ENCODE assay signal across 10 cellular contexts in genomic region chr17:75325827-75326586, GRCh38. TPM values are rescaled to one million over a fixed set of nuclear protein-coding genes. Genes with fewer than 3 reads are reported as not detected.
DNase-seq lines count a peak whose midpoint lies in the region; ATAC-seq and TF ChIP-seq lines count a peak whose summit lies in the region.
"Had no signal": no experiment of that assay in that cellular context is flagged by ENCODE, and none has a peak within 500 bp of the region (broad histone marks: within the 10 kb centered on the region; RNA-seq: fewer than 3 reads in every experiment).

No MANE protein-coding gene starts in this region.

- DNase-seq in AG10803 (ENCODE audit: low read depth) (peak; percentile 48), ascending aorta (ENCODE audit: low spot score in 2 of 2) (no peak), lung microvascular endothelial cell (ENCODE audit: low read depth in 2 of 2) (peak; percentile 32 to 91), NCI-H1105 treated with DMSO at 0.1 percent for 48 hours (lab: John Stamatoyannopoulos, UW) (no peak), activated gamma-delta T cell (lab: John Stamatoyannopoulos, UW) (no peak)
- DNase-seq: activated effector memory CD4-positive, alpha-beta T cell treated with anti-CD3 and anti-CD28 coated beads, Interleukin-2, amount 50 U/mL, for 16 hours; DMS79 treated with DMSO at 0.1 percent for 48 hours had no signal

- H3K9me3 ChIP-seq in HUES64 (ENCODE audit: insufficient read depth, low read depth, low read length) (no peaks in the 10 kb centered on the region), ascending aorta (no peaks in the 10 kb centered on the region)

- WGBS in HUES64, result 70% methylated on average over 12 of the region's 12 CpGs

- H3K27ac ChIP-seq in HUES64 (ENCODE audit: low read depth, low read length) (peak overlapping the region; percentile 61), ascending aorta (peak overlapping the region; percentile 20 to 44)

- TF ChIP-seq CTCF in AG10803 (conservative IDR thresholded peaks at IDR 0.05; ENCODE audit: low read length) (no peak), ascending aorta (IDR thresholded peaks at IDR 0.05) (no peak)

- no peak overlapping the region for H3K4me3 ChIP-seq in AG10803 (ENCODE audit: low read length)
- no peak overlapping the region for H3K4me3 ChIP-seq in HUES64 (ENCODE audit: low read length)
- no peak overlapping the region for H3K4me3 ChIP-seq in ascending aorta

- ATAC-seq in HG03565 (IDR thresholded peaks at IDR 0.05; ENCODE audit: unreplicated experiment), result no peak
- ATAC-seq in GM19328 (IDR thresholded peaks at IDR 0.05; ENCODE audit: unreplicated experiment), result no peak

- peaks cover 20% of the 10 kb centered on the region for H3K4me1 ChIP-seq in HUES64 (ENCODE audit: insufficient read depth, low read length)
- H3K4me1 ChIP-seq in ascending aorta, result peaks cover 0 to 10% of the 10 kb centered on the region in 2 donors

- H3K27me3 ChIP-seq in HUES64 (ENCODE audit: insufficient read depth, low read length), result no peaks in the 10 kb centered on the region
- H3K27me3 ChIP-seq in ascending aorta, result no peaks in the 10 kb centered on the region

- H3K9ac ChIP-seq in HUES64 (ENCODE audit: low read depth, low read length), result no peak overlapping the region

- intact Hi-C loops in ascending aorta (cut with DNase I), result no loop called here

- H3K36me3 ChIP-seq in HUES64 (ENCODE audit: insufficient read depth, low read length) (peaks cover 39% of the 10 kb centered on the region), ascending aorta (peaks cover 11 to 21% of the 10 kb centered on the region in 2 donors)

RNA-seq across cellular contexts. Expression of gene SLC25A19, which starts 36.8 kb away (rescaled TPM):
- 15.7 TPM for polyA plus RNA-seq in HUES64 (2013, experiment 1 of 2)
- polyA plus RNA-seq in HUES64 (2013, experiment 2 of 2), result 11.3 TPM
- total RNA-seq in ascending aorta, result 1.3 TPM
- 3.9 and 6.5 TPM in 2 replicates for total RNA-seq in lung microvascular endothelial cell

RNA-seq across cellular contexts. Expression of gene MIF4GD, which starts 55.0 kb away (rescaled TPM):
- polyA plus RNA-seq in HUES64 (2013, experiment 1 of 2), result 10.3 TPM
- 16.5 TPM for polyA plus RNA-seq in HUES64 (2013, experiment 2 of 2)
- 32.4 TPM for total RNA-seq in ascending aorta
- total RNA-seq in lung microvascular endothelial cell, result 7.4 and 7.5 TPM in 2 replicates

Comparison
In these comparisons a context has a peak if more than half of its experiments do, and no peak if none do; other contexts are left out.
1. DNase-seq: peak in AG10803 (single experiment) and lung microvascular endothelial cell (2 of 2); none in ascending aorta (0 of 2), NCI-H1105 treated with DMSO at 0.1 percent for 48 hours (single experiment) and activated gamma-delta T cell (single experiment).